Comparison of ENCODE assay signal across 23 cellular contexts in the genomic region with DNA sequence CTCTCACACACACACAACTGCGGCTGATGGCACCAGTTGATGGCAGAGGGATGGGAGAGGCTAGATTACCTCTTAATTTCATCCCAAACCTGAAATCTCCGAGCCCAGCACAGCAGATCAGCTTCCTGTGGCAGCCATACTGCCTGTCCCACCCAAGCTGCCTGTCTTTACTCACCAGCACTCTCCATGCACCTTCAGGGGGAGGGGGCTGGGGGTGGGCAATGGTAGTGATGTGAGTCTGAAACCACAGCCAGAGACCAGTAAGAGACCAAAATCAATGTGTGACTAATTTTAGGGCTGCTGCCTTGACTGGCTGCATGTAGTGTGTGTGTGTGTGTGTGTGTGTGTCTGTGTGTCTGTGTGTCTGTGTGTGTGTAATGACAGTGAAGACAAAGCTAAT.
"Had no signal": no experiment of that assay in that cellular context is flagged by ENCODE, and none has a peak within 500 bp of the region (broad histone marks: within the 10 kb centered on the region; RNA-seq: fewer than 3 reads in every experiment).

No MANE protein-coding gene starts in this region.

- H3K9me3 Mint-ChIP-seq: endodermal cell, memory B cell, mesothelial cell of epicardium, nephron had no signal

- H3K4me3 ChIP-seq: coronary artery, hepatocyte, left ventricle myocardium inferior, lower lobe of right lung, psoas muscle, sigmoid colon, skin epidermis had no signal

- H3K4me3 Mint-ChIP-seq: endodermal cell, memory B cell, mesothelial cell of epicardium, nephron had no signal

- FAIRE-seq: endothelial cell of umbilical vein, kidney, urothelium cell line had no signal

- H3K27ac Mint-ChIP-seq: memory B cell, mesothelial cell of epicardium, nephron had no signal

- H3K9me3 ChIP-seq: left ventricle myocardium inferior, lower lobe of right lung, neutrophil, psoas muscle, sigmoid colon had no signal

- H3K79me2 ChIP-seq: hepatocyte had no signal

- H3K4me1 ChIP-seq: foreskin keratinocyte, left ventricle myocardium inferior, lower lobe of right lung, psoas muscle had no signal

- H3K4me1 Mint-ChIP-seq: memory B cell, nephron had no signal

- ATAC-seq: foreskin keratinocyte, left cardiac atrium, lower lobe of right lung, psoas muscle had no signal

- H3K36me3 Mint-ChIP-seq: memory B cell, mesothelial cell of epicardium had no signal

- H3K27ac ChIP-seq: coronary artery, foreskin keratinocyte, hepatocyte, left ventricle myocardium inferior, lower lobe of right lung, neutrophil, psoas muscle, sigmoid colon, skin epidermis had no signal

- H3K27me3 ChIP-seq: foreskin keratinocyte, hepatocyte, neutrophil had no signal

- H2AFZ ChIP-seq: hepatocyte had no signal

- H3K4me2 ChIP-seq: hepatocyte had no signal

- DNase-seq: effector CD4-positive, alpha-beta T cell; endodermal cell; erythroblast; foreskin keratinocyte; kidney; left cardiac atrium; left ventricle myocardium inferior; lower lobe of right lung; psoas muscle; retina; sigmoid colon; stimulated activated CD4-positive, alpha-beta T cell treated with anti-CD3 and anti-CD28 coated beads, Interleukin-12 subunit alpha, Interleukin-12 subunit beta, amount 100 ng/mL, for 4 hours; stimulated activated naive CD4-positive, alpha-beta T cell treated with Interleukin-2 at 50 U/mL for 16 hours; trophoblast cell had no signal

- H3K36me3 ChIP-seq: left ventricle myocardium inferior, lower lobe of right lung, neutrophil, sigmoid colon had no signal
